ENCODE assay signal across 8 cellular contexts in the genomic region with DNA sequence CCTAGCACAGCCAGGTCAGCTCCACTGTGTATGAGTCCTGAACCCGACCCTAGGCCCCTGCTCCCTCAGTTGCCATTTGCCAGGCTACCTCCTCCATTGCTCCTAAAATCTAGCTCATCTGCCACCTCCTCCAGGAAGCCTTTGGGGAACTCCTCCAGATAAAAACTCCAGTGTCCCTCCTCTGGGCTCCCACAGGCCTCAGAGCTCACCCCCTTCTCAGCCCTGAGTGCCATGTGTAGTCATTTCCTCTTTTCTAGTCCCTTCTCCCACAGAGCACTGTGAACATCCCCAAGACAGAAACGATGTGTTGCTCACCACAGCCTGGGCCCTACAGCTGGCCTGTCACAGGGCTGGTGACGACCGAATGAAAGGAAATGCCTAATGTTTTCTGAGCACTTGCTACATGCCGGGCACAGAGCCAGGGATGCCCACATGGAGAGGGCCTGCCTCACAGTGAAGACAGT.
DNase-seq lines count a peak whose midpoint lies in the region; ATAC-seq, FAIRE-seq and TF ChIP-seq lines count a peak whose summit lies in the region.

No MANE protein-coding gene starts in this region.

- H3K9ac ChIP-seq in GM23248 (no peak overlapping the region), kidney (ENCODE audit: low read length in 2 of 2) (no peak overlapping the region)

- H3K9me2 ChIP-seq in GM23248 (ENCODE audit: insufficient read depth) = no peaks in the 10 kb centered on the region

- H3K27ac Mint-ChIP-seq in stimulated activated naive CD8-positive, alpha-beta T cell treated with anti-CD3 and anti-CD28 coated beads, Interleukin-15, amount 100 ng/mL, for 72 hours = peak overlapping the region; percentile 64 to 95

- peak overlapping the region; percentile 67 to 86 for H3K4me3 Mint-ChIP-seq in stimulated activated naive CD8-positive, alpha-beta T cell treated with anti-CD3 and anti-CD28 coated beads, Interleukin-15, amount 100 ng/mL, for 72 hours

- FAIRE-seq in kidney (lab: Jason Lieb, UNC) = no peak

- no peaks in the 10 kb centered on the region for H3F3A ChIP-seq in GM23248 (ENCODE audit: insufficient read depth)

- H3K27me3 Mint-ChIP-seq in stimulated activated naive CD8-positive, alpha-beta T cell treated with anti-CD3 and anti-CD28 coated beads, Interleukin-15, amount 100 ng/mL, for 72 hours = no peaks in the 10 kb centered on the region

- peak; percentile 77 for DNase-seq in GM12864 (ENCODE audit: low read depth)
- peak; percentile 34 for DNase-seq in GM23248
- DNase-seq in NAMALWA (ENCODE audit: low spot score) = peak; percentile 94
- DNase-seq in activated T-helper 1 cell treated with Interleukin-2 at 50 U/mL for 16 hours (ENCODE audit: low read depth) = peak; percentile 40
- DNase-seq in right atrium auricular region (ENCODE audit: low spot score) = peak; percentile 84
- DNase-seq in stimulated activated naive CD8-positive, alpha-beta T cell treated with anti-CD3 and anti-CD28 coated beads, Interleukin-15, amount 100 ng/mL, for 72 hours = peak in 1 of 2 donors; percentile 84
- DNase-seq in D341Med (ENCODE audit: low spot score) = no peak
- DNase-seq in kidney = no peak

- no peaks in the 10 kb centered on the region for H3K79me2 ChIP-seq in GM23248 (ENCODE audit: insufficient read depth)

- TF ChIP-seq CTCF in GM12864 (IDR thresholded peaks at IDR 0.05; ENCODE audit: low read depth, low read length, missing control alignments) = no peak
- no peak for TF ChIP-seq CTCF in right atrium auricular region (IDR thresholded peaks at IDR 0.05)
- no peak for TF ChIP-seq CTCF in kidney (IDR thresholded peaks at IDR 0.05; ENCODE audit: borderline replicate concordance, extremely low read depth, insufficient read depth)

- H3K9me3 ChIP-seq in GM23248 (ENCODE audit: low read depth) (no peaks in the 10 kb centered on the region), right atrium auricular region (no peaks in the 10 kb centered on the region), kidney (ENCODE audit: control insufficient read depth in 1 of 2, low read length in 2 of 2) (no peaks in the 10 kb centered on the region)

- no peaks in the 10 kb centered on the region for H4K20me1 ChIP-seq in GM23248 (ENCODE audit: insufficient read depth)

- peak; percentile 71 for ATAC-seq in stimulated activated naive CD8-positive, alpha-beta T cell treated with anti-CD3 and anti-CD28 coated beads, Interleukin-15, amount 100 ng/mL, for 72 hours

- H3K4me2 ChIP-seq in GM23248 (ENCODE audit: unreplicated experiment) = no peak overlapping the region

- intact Hi-C loops in kidney (cut with DNase I) = no loop called here

- no peak overlapping the region for H2AFZ ChIP-seq in GM23248

- H3K4me1 ChIP-seq in GM23248 (ENCODE audit: insufficient read depth) (no peaks in the 10 kb centered on the region), right atrium auricular region (peaks cover 0 to 45% of the 10 kb centered on the region in 2 donors), kidney (ENCODE audit: control insufficient read depth in 1 of 2, insufficient read depth in 1 of 2, low read depth in 1 of 2, low read length in 2 of 2) (peaks cover 0 to 7% of the 10 kb centered on the region in 2 donors)

- in situ Hi-C loops in GM23248 (cut with MboI) = no loop called here

- H3K4me1 Mint-ChIP-seq in stimulated activated naive CD8-positive, alpha-beta T cell treated with anti-CD3 and anti-CD28 coated beads, Interleukin-15, amount 100 ng/mL, for 72 hours = peaks cover 97% of the 10 kb centered on the region

- peaks cover 9% of the 10 kb centered on the region for H3K27me3 ChIP-seq in GM23248 (replicated peaks; ENCODE audit: insufficient read depth)
- H3K27me3 ChIP-seq in right atrium auricular region = no peaks in the 10 kb centered on the region

- H3K9me3 Mint-ChIP-seq in stimulated activated naive CD8-positive, alpha-beta T cell treated with anti-CD3 and anti-CD28 coated beads, Interleukin-15, amount 100 ng/mL, for 72 hours = no peaks in the 10 kb centered on the region

- H3K27ac ChIP-seq in GM23248 (no peak overlapping the region), right atrium auricular region (peak overlapping the region; percentile 10 to 15), kidney (ENCODE audit: low read depth in 2 of 2, low read length in 2 of 2) (no peak overlapping the region)

- H3K36me3 ChIP-seq in GM23248 (ENCODE audit: low read depth) (no peaks in the 10 kb centered on the region), right atrium auricular region (no peaks in the 10 kb centered on the region), kidney (ENCODE audit: control insufficient read depth in 1 of 2, insufficient read depth in 2 of 2, low read length in 2 of 2) (no peaks in the 10 kb centered on the region)

- WGBS in GM23248 (ENCODE audit: low coverage in 1 of 2, low lambda C conversion rate in 2 of 2, missing lambda C conversion rate in 2 of 2), 2 experiments = 51 to 66% methylated on average over 5 of the region's 5 CpGs

- peak overlapping the region; percentile 23 for H3K4me3 ChIP-seq in GM12864 (ENCODE audit: low read depth, low read length)
- H3K4me3 ChIP-seq in GM23248 = no peak overlapping the region
- no peak overlapping the region for H3K4me3 ChIP-seq in right atrium auricular region
- no peak overlapping the region for H3K4me3 ChIP-seq in kidney (ENCODE audit: low read length in 2 of 2)

Comparison
In these comparisons a context has a peak if more than half of its experiments do, and no peak if none do; other contexts are left out.
1. DNase-seq: peak in GM12864 (single experiment), GM23248 (single experiment), NAMALWA (single experiment), activated T-helper 1 cell treated with Interleukin-2 at 50 U/mL for 16 hours (single experiment) and right atrium auricular region (single experiment); none in D341Med (single experiment) and kidney (single experiment).
2. H3K27ac ChIP-seq: peak in right atrium auricular region (2 of 2); none in GM23248 (single experiment) and kidney (0 of 2).